ENCODE assay signal across 12 cellular contexts in the genomic region with DNA sequence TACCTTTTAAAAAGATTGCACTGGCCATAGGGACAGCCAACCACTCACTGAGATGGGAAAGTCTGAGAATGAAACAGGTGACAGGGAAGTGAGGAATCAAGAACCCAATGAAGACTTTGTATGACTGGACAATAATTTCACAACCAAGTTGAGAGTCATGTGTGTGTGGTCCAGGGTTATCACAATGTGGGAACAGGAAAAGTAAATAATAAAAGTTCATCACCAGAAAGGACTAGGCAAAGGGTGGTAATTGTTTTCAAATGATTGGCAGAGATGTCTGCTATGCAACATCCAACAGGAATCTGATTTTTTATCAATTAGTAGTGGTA.
"Had no signal": no experiment of that assay in that cellular context is flagged by ENCODE, and none has a peak within 500 bp of the region (broad histone marks: within the 10 kb centered on the region; RNA-seq: fewer than 3 reads in every experiment).

No MANE protein-coding gene starts in this region.

- H3K9me3 Mint-ChIP-seq: activated T-helper 17 cell treated with anti-CD3 and anti-CD28 coated beads, Interleukin-2, amount 50 U/mL, for 72 hours had no signal

- ATAC-seq: activated CD4-positive, CD25-positive, alpha-beta regulatory T cell treated with anti-CD3 and anti-CD28 coated beads, Interleukin-2, amount 50 U/mL, for 24 hours; activated T-helper 17 cell treated with anti-CD3 and anti-CD28 coated beads, Interleukin-2, amount 50 U/mL, for 72 hours; sciatic nerve; T-cell had no signal

- H3K36me3 Mint-ChIP-seq: T-cell had no signal

- H3K4me1 ChIP-seq: left ventricle myocardium inferior, spleen, uterus had no signal

- H3K4me3 ChIP-seq: ascending aorta, dorsolateral prefrontal cortex, left ventricle myocardium inferior, spleen, uterus had no signal

- H3K9me3 ChIP-seq: ascending aorta, left ventricle myocardium inferior, spleen, uterus had no signal

- DNase-seq: activated naive CD4-positive, alpha-beta T cell treated with Interleukin-2 at 50 U/mL for 16 hours; dorsolateral prefrontal cortex; hippocampal formation; left ventricle myocardium inferior; spleen; T-cell; T-helper 9 cell; uterus had no signal

- H3K4me1 Mint-ChIP-seq: activated T-helper 17 cell treated with anti-CD3 and anti-CD28 coated beads, Interleukin-2, amount 50 U/mL, for 72 hours; T-cell had no signal

- H3K4me3 Mint-ChIP-seq: activated T-helper 17 cell treated with anti-CD3 and anti-CD28 coated beads, Interleukin-2, amount 50 U/mL, for 72 hours; T-cell had no signal

- H3K36me3 ChIP-seq: ascending aorta, left ventricle myocardium inferior, spleen, uterus had no signal

- H3K27ac Mint-ChIP-seq: activated T-helper 17 cell treated with anti-CD3 and anti-CD28 coated beads, Interleukin-2, amount 50 U/mL, for 72 hours; T-cell had no signal

- H3K27me3 ChIP-seq: ascending aorta, uterus had no signal

- H3K27ac ChIP-seq: dorsolateral prefrontal cortex, left ventricle myocardium inferior, spleen, uterus had no signal
